In the genomic region with DNA sequence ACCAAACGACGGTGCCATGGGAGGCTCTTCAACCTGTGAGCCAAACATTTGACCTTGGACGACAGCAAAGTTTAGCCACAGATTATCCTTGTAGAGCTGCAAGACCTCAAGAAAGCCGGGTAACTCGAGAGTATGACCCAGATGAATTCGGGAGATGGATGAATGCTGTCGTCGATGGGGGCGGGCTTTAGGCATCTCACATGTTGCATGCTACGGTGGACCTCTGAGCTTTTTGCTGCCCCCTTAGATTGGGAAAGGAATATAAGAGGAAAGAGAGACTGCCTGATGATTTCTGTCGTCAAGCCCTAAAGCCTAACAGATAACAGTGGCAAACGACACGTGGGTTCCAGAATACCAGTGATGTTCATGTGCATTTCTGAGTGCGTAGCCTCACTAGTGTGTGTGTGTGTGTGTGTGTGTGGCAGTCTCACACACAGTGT, we compare ENCODE assay signal across 8 cellular contexts. TPM values are rescaled to one million over a fixed set of nuclear protein-coding genes. Genes with fewer than 3 reads are reported as not detected.
A peak's percentile ranks its signal among the peaks of the same experiment; 100 is the strongest.
DNase-seq lines count a peak whose midpoint lies in the region; ATAC-seq, FAIRE-seq and TF ChIP-seq lines count a peak whose summit lies in the region.

No MANE protein-coding gene starts in this region.

- peaks cover 63% of the 10 kb centered on the region for H3K79me2 ChIP-seq in K562 (ENCODE audit: control insufficient read depth, insufficient read depth, low read length)

- ATAC-seq in K562 (peak; percentile 24), aorta (ENCODE audit: low FRiP score) (no peak), HG03135 (IDR thresholded peaks at IDR 0.05; ENCODE audit: unreplicated experiment) (no peak)

- no peaks in the 10 kb centered on the region for H3K9me1 ChIP-seq in K562 (ENCODE audit: control insufficient read depth, insufficient read depth, low read length)

- no peak overlapping the region for H3K23ac ChIP-seq in mesenchymal stem cell (ENCODE audit: low read length in 2 of 2)

- 5% methylated on average over 13 of the region's 14 CpGs for WGBS in K562 (ENCODE audit: insufficient coverage, low coverage, missing lambda C conversion rate)
- WGBS in mesenchymal stem cell = 13% methylated on average over 13 of the region's 14 CpGs
- 6 to 9% methylated on average over 14 of the region's 14 CpGs for WGBS in aorta, 2 donors

- H3K4me3 ChIP-seq in K562 (peak overlapping the region; percentile 86), mesenchymal stem cell (ENCODE audit: insufficient read depth in 1 of 2, low read depth in 1 of 2, low read length in 2 of 2) (peak overlapping the region; percentile 96 to 99), aorta (ENCODE audit: low read length in 2 of 2) (peak overlapping the region; percentile 56 to 66)

- peak overlapping the region; percentile 47 to 99 for H3K18ac ChIP-seq in mesenchymal stem cell (ENCODE audit: low read depth in 1 of 2, low read length in 2 of 2)

- H4K91ac ChIP-seq in mesenchymal stem cell (ENCODE audit: low read length) = peak overlapping the region; percentile 53

- H3K36me3 ChIP-seq in K562 (ENCODE audit: control insufficient read depth, insufficient read depth, low read length) = peaks cover 9% of the 10 kb centered on the region; the same call in 2 of the 3 replicates
- H3K36me3 ChIP-seq in mesenchymal stem cell (ENCODE audit: control insufficient read depth in 1 of 2, insufficient read depth in 2 of 2, low read depth in 1 of 2, low read length in 2 of 2) = peaks cover 0 to 3% of the 10 kb centered on the region in 2 experiments
- H3K36me3 ChIP-seq in aorta (ENCODE audit: control insufficient read depth in 1 of 2, insufficient read depth in 2 of 2, low read length in 1 of 2) = no peaks in the 10 kb centered on the region

- no peak overlapping the region for H3K14ac ChIP-seq in mesenchymal stem cell (ENCODE audit: low read length in 2 of 2)

- H3K4ac ChIP-seq in mesenchymal stem cell (ENCODE audit: low read depth in 1 of 2, low read length in 2 of 2) = no peak overlapping the region

- H3K27ac ChIP-seq in K562 (ENCODE audit: extremely low read depth, low read depth, low read length) (peak overlapping the region; percentile 88), mesenchymal stem cell (ENCODE audit: low read length, poor library complexity, severe bottlenecking) (peak overlapping the region; percentile 49), aorta (ENCODE audit: low read depth in 1 of 2, low read length in 2 of 2) (peak overlapping the region in 1 of 2 donors; percentile 2)

- H2AFZ ChIP-seq in K562 (ENCODE audit: low read depth, low read length) (peak overlapping the region; percentile 98), mesenchymal stem cell (ENCODE audit: low read depth, low read length) (no peak overlapping the region)

- in situ Hi-C loops in K562 (cut with MboI) = no loop called here

- DNase-seq in GM12891 (ENCODE audit: insufficient read length, low spot score) (peak; percentile 30), NAMALWA (ENCODE audit: low spot score) (peak; percentile 72), K562 (ENCODE audit: extremely low read depth in 1 of 4, low spot score in 3 of 4) (peak in 2 of 4 experiments; percentile 31 to 50), mesenchymal stem cell (peak; percentile 82), aorta (no peak), NCI-H2081 treated with DMSO at 0.1 percent for 48 hours (lab: John Stamatoyannopoulos, UW) (no peak), DMS79 treated with DMSO at 0.1 percent for 48 hours (lab: John Stamatoyannopoulos, UW) (no peak)

- no peak for TF ChIP-seq CTCF in K562 (IDR thresholded peaks at IDR 0.05 in 2 of 3, conservative IDR thresholded peaks at IDR 0.05 in 1 of 3; ENCODE audit: insufficient read depth in 2 of 3, low read depth in 1 of 3, low read length in 3 of 3)

- peak overlapping the region; percentile 65 for H2BK15ac ChIP-seq in mesenchymal stem cell (ENCODE audit: low read depth, poor library complexity, severe bottlenecking)

- H2BK120ac ChIP-seq in mesenchymal stem cell (ENCODE audit: low read depth, low read length) = no peak overlapping the region

- no peak for TF ChIP-seq POLR2A in GM12891 (IDR thresholded peaks at IDR 0.05; ENCODE audit: low read depth, low read length)
- no peak for TF ChIP-seq POLR2A in K562 (conservative IDR thresholded peaks at IDR 0.05)

- H3K79me1 ChIP-seq in mesenchymal stem cell (replicated peaks; ENCODE audit: low read length, poor library complexity, severe bottlenecking) = peaks cover 15% of the 10 kb centered on the region

- no peaks in the 10 kb centered on the region for H4K20me1 ChIP-seq in K562 (replicated peaks; ENCODE audit: control insufficient read depth, insufficient read depth, low read length)

- no peaks in the 10 kb centered on the region for H3K27me3 ChIP-seq in K562 (ENCODE audit: control insufficient read depth in 2 of 2, insufficient read depth in 2 of 2, low read length in 2 of 2)
- H3K27me3 ChIP-seq in mesenchymal stem cell (ENCODE audit: control insufficient read depth in 1 of 2, insufficient read depth in 1 of 2, low read length in 2 of 2) = no peaks in the 10 kb centered on the region
- no peaks in the 10 kb centered on the region for H3K27me3 ChIP-seq in aorta (ENCODE audit: control insufficient read depth in 1 of 2, insufficient read depth in 2 of 2, low read length in 1 of 2)

- intact Hi-C loops in K562 (cut with micrococcal nuclease) (loop anchor here (1.0 to 5.0 kb wide), 2 partner anchors 78 to 110 kb away; no protein-coding TSS in a partner anchor), aorta (cut with DNase I) (loop anchor here in 1 of 2 donors (5.0 kb wide), 1 partner anchor 80 kb away; no protein-coding TSS in a partner anchor)

- no peak overlapping the region for H2AK5ac ChIP-seq in mesenchymal stem cell (ENCODE audit: low read length, severe bottlenecking)

- H2BK5ac ChIP-seq in mesenchymal stem cell (ENCODE audit: low read depth, low read length, poor library complexity, severe bottlenecking) = no peak overlapping the region

- FAIRE-seq in GM12891 (lab: Jason Lieb, UNC) (peak; percentile 66), K562 (lab: Jason Lieb, UNC) (peak; percentile 35)

- no peaks in the 10 kb centered on the region for H3K9me3 ChIP-seq in K562 (replicated peaks; ENCODE audit: control insufficient read depth, insufficient read depth, low read depth, low read length)
- no peaks in the 10 kb centered on the region for H3K9me3 ChIP-seq in mesenchymal stem cell (ENCODE audit: control insufficient read depth, low read length)
- no peaks in the 10 kb centered on the region for H3K9me3 ChIP-seq in aorta (ENCODE audit: control insufficient read depth, low read length)

- peak overlapping the region; percentile 98 for H3K4me2 ChIP-seq in K562 (ENCODE audit: insufficient read depth, low read length)
- H3K4me2 ChIP-seq in mesenchymal stem cell (ENCODE audit: low read length, poor library complexity, severe bottlenecking) = peak overlapping the region; percentile 80

- H2BK12ac ChIP-seq in mesenchymal stem cell (ENCODE audit: low read length in 2 of 2) = peak overlapping the region; percentile 32 to 37

- H3K9ac ChIP-seq in K562 (ENCODE audit: insufficient read depth in 1 of 2, low read depth in 2 of 2, low read length in 2 of 2) = peak overlapping the region; percentile 79 to 96
- peak overlapping the region; percentile 89 for H3K9ac ChIP-seq in mesenchymal stem cell (ENCODE audit: low read length)

- no peak overlapping the region for H4K8ac ChIP-seq in mesenchymal stem cell (ENCODE audit: low read length)

- no TSS peak for BruUV-seq in K562 (replicated peaks; lab: Mats Ljungman, UMichigan)

- no peak for TF ChIP-seq EP300 in K562 (IDR thresholded peaks at IDR 0.05; ENCODE audit: low read length)

- POLR2A ChIA-PET in K562 (lab: Yijun Ruan, JAX) = interaction anchor here (0.6 to 1.0 kb wide), 3 partner anchors 10 to 148 kb away, joined by 3 to 4 read pairs (median 3); no protein-coding TSS in a partner anchor

- no peak for TF ChIP-seq RAD21 in K562 (CRISPR knock-in tag; conservative IDR thresholded peaks at IDR 0.05 in 1 of 2, IDR thresholded peaks at IDR 0.05 in 1 of 2)

- CTCF ChIA-PET in K562 (lab: Yijun Ruan, JAX; ENCODE audit: low intra/inter-chr PET ratio) = no interaction called here

- H3K4me1 ChIP-seq in K562 (replicated peaks in 1 of 2; ENCODE audit: control insufficient read depth in 2 of 2, insufficient read depth in 2 of 2, low read length in 2 of 2) (peaks cover 17 to 28% of the 10 kb centered on the region in 2 experiments; a peak in 4 of 5 replicates), mesenchymal stem cell (ENCODE audit: control insufficient read depth, insufficient read depth, low read depth, low read length) (peaks cover 14% of the 10 kb centered on the region), aorta (ENCODE audit: control insufficient read depth in 1 of 2, insufficient read depth in 2 of 2, low read length in 2 of 2) (no peaks in the 10 kb centered on the region)

TF ChIP-seq in GM12891, 5 proteins besides CTCF, POLR2A, EP300 and RAD21 (continues in another document):
- TF ChIP-seq POU2F2 (IDR thresholded peaks at IDR 0.05; ENCODE audit: low read depth, low read length) (no peak), SPI1 (IDR thresholded peaks at IDR 0.05; ENCODE audit: low read depth, low read length) (no peak)

TF ChIP-seq in K562, 482 proteins besides CTCF, POLR2A, EP300 and RAD21 (continues in another document):
- TF ChIP-seq ZBTB1 (CRISPR knock-in tag; IDR thresholded peaks at IDR 0.05; ENCODE audit: borderline replicate concordance, low read depth) (0 out of 2 replicates have a peak, but pooled peaks have one; percentile 53), NFRKB (IDR thresholded peaks at IDR 0.05; ENCODE audit: low read depth) (0 out of 2 replicates have a peak, but pooled peaks have one; percentile 52)

RNA-seq across cellular contexts. Expression of gene ABCC4, which starts 0.7 kb away (rescaled TPM):
- polyA plus RNA-seq in GM12891 (2012; ENCODE audit: low read depth, missing spikeins) = 10.4 TPM
- total RNA-seq in K562 (2011; cell fraction: chromatin; rRNA removed; ENCODE audit: low replicate concordance) = 171 and 231 TPM in 2 replicates
- 78.9 and 97.5 TPM in 2 replicates for total RNA-seq in K562 (2011; cell fraction: nucleolus; rRNA removed)
- 124 and 134 TPM in 2 replicates for total RNA-seq in K562 (2011; cell fraction: nucleoplasm; rRNA removed)
- total RNA-seq in K562 (2014; rRNA removed) = 21.7 and 25.7 TPM in 2 replicates
- total RNA-seq in K562 (2014; rRNA removed; fragmentation: Illumina TruSeq; extraction: Trizol) = 37.2 and 42.3 TPM in 2 replicates
- 22.8 and 25.4 TPM in 2 replicates for total RNA-seq in K562 (2015; rRNA removed; fragmentation: Illumina TruSeq; extraction: Trizol)
- total RNA-seq in K562 (2021) = 35.8 and 37.3 TPM in 2 replicates
- 34.4 and 46.1 TPM in 2 replicates for polyA plus RNA-seq in K562 (2011; rRNA removed)
- 14.7 and 26.7 TPM in 2 replicates for polyA plus RNA-seq in K562 (2011; cell fraction: cytosol; rRNA removed)
- polyA plus RNA-seq in K562 (2011; cell fraction: nucleus; rRNA removed) = 20.7 and 26.2 TPM in 2 replicates
- polyA plus RNA-seq in K562 (2012) = 16.4 and 18.6 TPM in 2 replicates
- polyA plus RNA-seq in K562 (2014; fragmentation: Illumina TruSeq; extraction: Trizol) = 24.3 and 26.9 TPM in 2 replicates
- 10 to 100 TPM in 1 of 2 experiments, 1 to 10 TPM in 1; 9.4 to 10.5 TPM for polyA plus RNA-seq in K562 (2014; fragmentation: Nextera tagmentation; extraction: Ambion mirVana)
- 16.7 and 19.5 TPM in 2 replicates for polyA plus RNA-seq in K562 (2014; rRNA removed)
- polyA minus RNA-seq in K562 (2011; rRNA and poly(A)+ RNA removed) = 125 and 134 TPM in 2 replicates
- polyA minus RNA-seq in K562 (2011; cell fraction: cytosol; rRNA and poly(A)+ RNA removed) = 43.1 and 44.1 TPM in 2 replicates
- polyA minus RNA-seq in K562 (2011; cell fraction: nucleus; rRNA and poly(A)+ RNA removed) = 48.1 and 77.4 TPM in 2 replicates
- polyA plus RNA-seq in mesenchymal stem cell (2013, experiment 1 of 2) = 95.0 TPM
- polyA plus RNA-seq in mesenchymal stem cell (2013, experiment 2 of 2) = 95.6 TPM
- 10 to 100 TPM; 11.3 to 18.6 TPM for total RNA-seq in aorta
- under 1 TPM; 0.38 to 0.54 TPM for polyA plus RNA-seq in aorta

Comparison
In these comparisons a context has a peak if more than half of its experiments do, and no peak if none do; other contexts are left out.
1. DNase-seq: peak in GM12891 (single experiment), NAMALWA (single experiment) and mesenchymal stem cell (single experiment); none in aorta (0 of 2), NCI-H2081 treated with DMSO at 0.1 percent for 48 hours (single experiment) and DMS79 treated with DMSO at 0.1 percent for 48 hours (single experiment).
2. Peak in every context shown above with its lines, with median percentiles within 50 percentile points of each other: H3K4me3 ChIP-seq.